ENCODE assay signal across 10 cellular contexts in genomic region chr9:88197781-88198345, GRCh38. TPM values are rescaled to one million over a fixed set of nuclear protein-coding genes. Genes with fewer than 3 reads are reported as not detected.
DNase-seq lines count a peak whose midpoint lies in the region; ATAC-seq and TF ChIP-seq lines count a peak whose summit lies in the region.
"Had no signal": no experiment of that assay in that cellular context is flagged by ENCODE, and none has a peak within 500 bp of the region (broad histone marks: within the 10 kb centered on the region; RNA-seq: fewer than 3 reads in every experiment).

No MANE protein-coding gene starts in this region.

- WGBS in endodermal cell (ENCODE audit: insufficient coverage in 1 of 2, insufficient read length in 1 of 2), 2 experiments: 73 to 74% methylated on average over 2 to 4 of the region's 4 CpGs

- H3K4me3 Mint-ChIP-seq in endodermal cell: no peak overlapping the region
- H3K4me3 Mint-ChIP-seq in activated naive CD8-positive, alpha-beta T cell treated with anti-CD3 and anti-CD28 coated beads, Interleukin-2, amount 50 U/mL, for 24 hours: no peak overlapping the region

- H3K9ac ChIP-seq in endodermal cell (ENCODE audit: extremely low read depth, low read length, poor library complexity, severe bottlenecking): no peak overlapping the region

- no peaks in the 10 kb centered on the region for H3K9me3 Mint-ChIP-seq in endodermal cell
- H3K9me3 Mint-ChIP-seq in activated naive CD8-positive, alpha-beta T cell treated with anti-CD3 and anti-CD28 coated beads, Interleukin-2, amount 50 U/mL, for 24 hours: no peaks in the 10 kb centered on the region

- no peaks in the 10 kb centered on the region for H3K36me3 Mint-ChIP-seq in endodermal cell (ENCODE audit: low read depth)
- no peaks in the 10 kb centered on the region for H3K36me3 Mint-ChIP-seq in activated naive CD8-positive, alpha-beta T cell treated with anti-CD3 and anti-CD28 coated beads, Interleukin-2, amount 50 U/mL, for 24 hours (ENCODE audit: low read depth)

- no peak overlapping the region for H3K27ac Mint-ChIP-seq in endodermal cell
- no peak overlapping the region for H3K27ac Mint-ChIP-seq in activated naive CD8-positive, alpha-beta T cell treated with anti-CD3 and anti-CD28 coated beads, Interleukin-2, amount 50 U/mL, for 24 hours

- peak; percentile 65 for DNase-seq in AG20443 (ENCODE audit: low spot score)
- DNase-seq in NOMO-1 treated with DMSO at 0.1 percent for 48 hours (lab: John Stamatoyannopoulos, UW; ENCODE audit: unreplicated experiment): peak; percentile 4
- no peak for DNase-seq in endodermal cell
- DNase-seq in non-pigmented ciliary epithelial cell (ENCODE audit: low read depth): peak; percentile 70
- no peak for DNase-seq in SK-N-DZ (ENCODE audit: low spot score)
- no peak for DNase-seq in activated effector memory CD4-positive, alpha-beta T cell treated with Interleukin-2 at 50 U/mL for 16 hours
- no peak for DNase-seq in activated naive CD8-positive, alpha-beta T cell treated with anti-CD3 and anti-CD28 coated beads, Interleukin-2, amount 50 U/mL, for 24 hours
- DNase-seq: DMS79 treated with DMSO at 0.1 percent for 48 hours; stimulated activated CD4-positive, alpha-beta T cell treated with anti-CD3 and anti-CD28 coated beads, Interleukin-2, amount 100 ng/mL, for 24 hours had no signal

- H3K4me1 Mint-ChIP-seq in endodermal cell: peaks cover 2% of the 10 kb centered on the region
- no peaks in the 10 kb centered on the region for H3K4me1 Mint-ChIP-seq in activated naive CD8-positive, alpha-beta T cell treated with anti-CD3 and anti-CD28 coated beads, Interleukin-2, amount 50 U/mL, for 24 hours

- peak overlapping the region; percentile 40 for H3K27ac ChIP-seq in endodermal cell (ENCODE audit: low read depth, low read length)

- no peak for TF ChIP-seq CTCF in endodermal cell (conservative IDR thresholded peaks at IDR 0.05)

- H3K4me1 ChIP-seq in endodermal cell (ENCODE audit: control insufficient read depth, insufficient read depth, low read length): no peaks in the 10 kb centered on the region

- no peaks in the 10 kb centered on the region for H3K27me3 ChIP-seq in endodermal cell (ENCODE audit: control insufficient read depth, insufficient read depth, low read length, poor library complexity, severe bottlenecking)

- no peaks in the 10 kb centered on the region for H3K9me3 ChIP-seq in endodermal cell (ENCODE audit: control insufficient read depth, low read length)

- no peaks in the 10 kb centered on the region for H3K27me3 Mint-ChIP-seq in endodermal cell (ENCODE audit: insufficient read depth)
- H3K27me3 Mint-ChIP-seq in activated naive CD8-positive, alpha-beta T cell treated with anti-CD3 and anti-CD28 coated beads, Interleukin-2, amount 50 U/mL, for 24 hours: peaks cover 15% of the 10 kb centered on the region

- ATAC-seq in GM19035 (IDR thresholded peaks at IDR 0.05; ENCODE audit: unreplicated experiment): no peak
- ATAC-seq in activated naive CD8-positive, alpha-beta T cell treated with anti-CD3 and anti-CD28 coated beads, Interleukin-2, amount 50 U/mL, for 24 hours: no peak

- no peak overlapping the region for H3K4me3 ChIP-seq in endodermal cell (ENCODE audit: low read length)

- H3K36me3 ChIP-seq in endodermal cell (ENCODE audit: control insufficient read depth, insufficient read depth, low read length): no peaks in the 10 kb centered on the region

RNA-seq across cellular contexts. Expression of gene SPATA31C2, which starts 59.6 kb away (rescaled TPM):
- not detected for total RNA-seq in endodermal cell
- polyA plus RNA-seq in endodermal cell (2013, experiment 1 of 2): 0.61 TPM
- polyA plus RNA-seq in endodermal cell (2013, experiment 2 of 2): 0.37 TPM
- polyA plus RNA-seq in SK-N-DZ (2014; cell fraction: cytosol; rRNA removed): not detected in 2 replicates
- polyA plus RNA-seq in SK-N-DZ (2014; cell fraction: nucleus; rRNA removed): not detected in 2 replicates

Comparison
In these comparisons a context has a peak if more than half of its experiments do, and no peak if none do; other contexts are left out.
1. DNase-seq: peak in AG20443 (single experiment), NOMO-1 treated with DMSO at 0.1 percent for 48 hours (single experiment) and non-pigmented ciliary epithelial cell (single experiment); none in endodermal cell (single experiment), SK-N-DZ (single experiment), activated effector memory CD4-positive, alpha-beta T cell treated with Interleukin-2 at 50 U/mL for 16 hours (single experiment) and activated naive CD8-positive, alpha-beta T cell treated with anti-CD3 and anti-CD28 coated beads, Interleukin-2, amount 50 U/mL, for 24 hours (single experiment).